Comparison of ENCODE assay signal across 19 cellular contexts in the genomic region with DNA sequence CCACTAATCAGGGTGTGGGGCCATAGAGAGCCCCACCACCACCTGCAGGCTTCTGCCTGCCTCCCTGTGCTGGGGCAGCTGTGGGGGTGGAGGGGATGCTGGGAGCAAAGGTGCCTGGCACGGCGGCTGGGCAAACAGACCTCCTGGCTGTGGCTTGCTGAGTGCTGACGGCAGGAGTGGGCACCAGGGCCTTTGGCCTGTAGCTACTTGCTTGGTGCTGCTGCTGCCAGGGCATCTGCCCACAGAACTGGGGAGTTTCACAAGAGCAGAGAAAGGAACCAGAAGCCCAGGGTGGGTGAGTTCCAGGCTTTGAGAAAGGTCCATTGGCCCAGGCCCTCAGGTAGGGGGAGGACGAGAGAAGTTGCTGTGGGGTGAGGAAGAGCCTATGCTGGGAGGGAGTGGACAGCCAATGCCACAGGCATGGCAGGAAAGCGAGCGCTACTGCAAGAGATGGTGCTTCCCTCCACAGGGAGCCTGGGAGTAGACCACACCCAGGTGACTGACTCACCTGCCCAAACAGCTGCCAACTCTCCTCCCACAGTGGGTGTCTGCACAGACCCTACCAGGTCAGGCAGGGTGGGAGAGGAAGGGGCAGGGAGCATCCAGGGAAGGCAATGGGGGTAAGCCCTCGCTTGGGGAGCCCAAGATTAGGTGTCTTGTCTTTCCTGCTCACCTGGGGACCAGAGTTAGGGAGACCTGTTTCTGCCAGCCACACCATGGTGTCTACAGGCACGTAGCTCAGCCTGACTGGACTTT. TPM values are rescaled to one million over a fixed set of nuclear protein-coding genes. Genes with fewer than 3 reads are reported as not detected.
DNase-seq lines count a peak whose midpoint lies in the region; ATAC-seq and TF ChIP-seq lines count a peak whose summit lies in the region.
"Had no signal": no experiment of that assay in that cellular context is flagged by ENCODE, and none has a peak within 500 bp of the region (broad histone marks: within the 10 kb centered on the region; RNA-seq: fewer than 3 reads in every experiment).

No MANE protein-coding gene starts in this region.

- BruUV-seq in PC-9 (replicated peaks; lab: Mats Ljungman, UMichigan), result no TSS peak

- H4K20me1 ChIP-seq in PC-9 (ENCODE audit: insufficient read depth), result no peaks in the 10 kb centered on the region

- no peak for DNase-seq in activated CD4-positive, alpha-beta T cell treated with anti-CD3 and anti-CD28 coated beads, Interleukin-2, amount 10 ng/mL, durations not matched to agents 24 days and 14 days
- no peak for DNase-seq in activated CD4-positive, alpha-beta T cell treated with anti-CD3 and anti-CD28 coated beads for 48 hours
- peak; percentile 54 to 55 for DNase-seq in PC-9
- peak; percentile 48 for DNase-seq in endodermal cell
- no peak for DNase-seq in nucleus accumbens (lab: John Stamatoyannopoulos, UW)
- no peak for DNase-seq in iPS-NIHi7 (ENCODE audit: extremely low spot score)
- DNase-seq: ACHN; activated CD4-positive, CD25-positive, alpha-beta regulatory T cell; activated CD8-positive, alpha-beta memory T cell treated with anti-CD3 and anti-CD28 coated beads, Interleukin-2, amount 50 U/mL, for 4 hours; CD8-positive, alpha-beta T cell; effector memory CD8-positive, alpha-beta T cell; KBM-7; left ventricle myocardium superior; NCI-H1092; NCI-H2171; T-helper 2 cell had no signal

- H3K9ac ChIP-seq in endodermal cell (ENCODE audit: extremely low read depth, low read length, poor library complexity, severe bottlenecking), result no peak overlapping the region

- 92 to 94% methylated on average over 3 to 8 of the region's 8 CpGs for WGBS in endodermal cell (ENCODE audit: insufficient coverage in 1 of 2, insufficient read length in 1 of 2), 2 experiments

- no peak overlapping the region for H3K4me3 Mint-ChIP-seq in activated CD4-positive, alpha-beta T cell treated with anti-CD3 and anti-CD28 coated beads, Interleukin-2, amount 10 ng/mL, durations not matched to agents 24 days and 14 days
- H3K4me3 Mint-ChIP-seq in endodermal cell, result no peak overlapping the region
- H3K4me3 Mint-ChIP-seq: CD8-positive, alpha-beta T cell; effector memory CD8-positive, alpha-beta T cell had no signal

- no peaks in the 10 kb centered on the region for H3K9me3 Mint-ChIP-seq in activated CD4-positive, alpha-beta T cell treated with anti-CD3 and anti-CD28 coated beads, Interleukin-2, amount 10 ng/mL, durations not matched to agents 24 days and 14 days
- no peaks in the 10 kb centered on the region for H3K9me3 Mint-ChIP-seq in endodermal cell
- H3K9me3 Mint-ChIP-seq: CD8-positive, alpha-beta T cell; effector memory CD8-positive, alpha-beta T cell had no signal

- H3K36me3 Mint-ChIP-seq in activated CD4-positive, alpha-beta T cell treated with anti-CD3 and anti-CD28 coated beads, Interleukin-2, amount 10 ng/mL, durations not matched to agents 24 days and 14 days (ENCODE audit: low read depth), result peaks cover 77% of the 10 kb centered on the region
- H3K36me3 Mint-ChIP-seq in endodermal cell (ENCODE audit: low read depth), result no peaks in the 10 kb centered on the region
- H3K36me3 Mint-ChIP-seq: CD8-positive, alpha-beta T cell had no signal

- H3K36me3 ChIP-seq in PC-9 (ENCODE audit: low read depth), result no peaks in the 10 kb centered on the region
- H3K36me3 ChIP-seq in endodermal cell (ENCODE audit: control insufficient read depth, insufficient read depth, low read length), result no peaks in the 10 kb centered on the region

- CTCF ChIA-PET in PC-9 (lab: Charles Lee), result interaction anchor here (1.0 kb wide), 1 partner anchor 91 kb away, joined by 3 read pairs; no protein-coding TSS in a partner anchor

- intact Hi-C loops in activated CD4-positive, alpha-beta T cell treated with anti-CD3 and anti-CD28 coated beads, Interleukin-2, amount 10 ng/mL, durations not matched to agents 24 days and 14 days (cut with micrococcal nuclease), result loop anchor here (1.0 kb wide), 1 partner anchor 91 kb away; no protein-coding TSS in a partner anchor
- intact Hi-C loops in PC-9 (cut with micrococcal nuclease; ENCODE audit: unreplicated experiment), result loop anchor here (5.0 kb wide), 2 partner anchors 89 to 104 kb away; partner anchors contain the start of gene TMEM106C

- H3K9me2 ChIP-seq in PC-9 (ENCODE audit: insufficient read depth), result no peaks in the 10 kb centered on the region

- H3K27me3 Mint-ChIP-seq in activated CD4-positive, alpha-beta T cell treated with anti-CD3 and anti-CD28 coated beads, Interleukin-2, amount 10 ng/mL, durations not matched to agents 24 days and 14 days, result no peaks in the 10 kb centered on the region
- peaks cover 9% of the 10 kb centered on the region for H3K27me3 Mint-ChIP-seq in endodermal cell (ENCODE audit: insufficient read depth)
- H3K27me3 Mint-ChIP-seq: effector memory CD8-positive, alpha-beta T cell had no signal

- H3K4me2 ChIP-seq in PC-9, result 0 out of 2 replicates have a peak overlapping the region, but pooled peaks have one; percentile 19

- H3K9me3 ChIP-seq in PC-9 (ENCODE audit: insufficient read depth, low read depth), result no peaks in the 10 kb centered on the region
- no peaks in the 10 kb centered on the region for H3K9me3 ChIP-seq in endodermal cell (ENCODE audit: control insufficient read depth, low read length)
- H3K9me3 ChIP-seq: vagina had no signal

- H3K27ac Mint-ChIP-seq in activated CD4-positive, alpha-beta T cell treated with anti-CD3 and anti-CD28 coated beads, Interleukin-2, amount 10 ng/mL, durations not matched to agents 24 days and 14 days, result peak overlapping the region; percentile 92
- H3K27ac Mint-ChIP-seq in endodermal cell, result no peak overlapping the region
- H3K27ac Mint-ChIP-seq: CD8-positive, alpha-beta T cell; effector memory CD8-positive, alpha-beta T cell had no signal

- no peak overlapping the region for H3K27ac ChIP-seq in PC-9
- no peak overlapping the region for H3K27ac ChIP-seq in endodermal cell (ENCODE audit: low read depth, low read length)
- H3K27ac ChIP-seq in skin epidermis, result peak overlapping the region in 20 of 21 experiments; percentile 9 to 82 (median 55)
- H3K27ac ChIP-seq: vagina had no signal

- H3K4me1 ChIP-seq in PC-9 (replicated peaks; ENCODE audit: insufficient read depth), result peaks cover 11% of the 10 kb centered on the region
- no peaks in the 10 kb centered on the region for H3K4me1 ChIP-seq in endodermal cell (ENCODE audit: control insufficient read depth, insufficient read depth, low read length)

- H3F3A ChIP-seq in PC-9 (ENCODE audit: insufficient read depth, low read depth), result peaks cover 6% of the 10 kb centered on the region; the same call in 1 of the 2 replicates

- no peak for TF ChIP-seq CTCF in PC-9 (conservative IDR thresholded peaks at IDR 0.05)
- TF ChIP-seq CTCF in endodermal cell (conservative IDR thresholded peaks at IDR 0.05), result no peak

- H3K4me3 ChIP-seq in PC-9, result no peak overlapping the region
- no peak overlapping the region for H3K4me3 ChIP-seq in endodermal cell (ENCODE audit: low read length)
- no peak overlapping the region for H3K4me3 ChIP-seq in skin epidermis
- H3K4me3 ChIP-seq: vagina had no signal

- H3K79me2 ChIP-seq in PC-9 (ENCODE audit: low read depth), result no peaks in the 10 kb centered on the region

- POLR2A ChIA-PET in PC-9 (lab: Charles Lee; ENCODE audit: unreplicated experiment), result no interaction called here

- peaks cover 49% of the 10 kb centered on the region for H3K4me1 Mint-ChIP-seq in activated CD4-positive, alpha-beta T cell treated with anti-CD3 and anti-CD28 coated beads, Interleukin-2, amount 10 ng/mL, durations not matched to agents 24 days and 14 days
- H3K4me1 Mint-ChIP-seq in endodermal cell, result no peaks in the 10 kb centered on the region

- H3K27me3 ChIP-seq in PC-9 (ENCODE audit: insufficient read depth, low read depth), result no peaks in the 10 kb centered on the region
- H3K27me3 ChIP-seq in endodermal cell (ENCODE audit: control insufficient read depth, insufficient read depth, low read length, poor library complexity, severe bottlenecking), result no peaks in the 10 kb centered on the region
- H3K27me3 ChIP-seq: vagina had no signal

- ATAC-seq in GM21576 (IDR thresholded peaks at IDR 0.05; ENCODE audit: unreplicated experiment), result no peak
- ATAC-seq: CD8-positive, alpha-beta T cell; effector memory CD8-positive, alpha-beta T cell; left ventricle myocardium superior had no signal

- no peak overlapping the region for H2AFZ ChIP-seq in PC-9

RNA-seq across cellular contexts. Expression of gene HDAC7, which starts 39.0 kb away (rescaled TPM):
- 405 and 419 TPM in 2 replicates for total RNA-seq in activated CD4-positive, alpha-beta T cell treated with anti-CD3 and anti-CD28 coated beads, Interleukin-2, amount 10 ng/mL, durations not matched to agents 24 days and 14 days
- total RNA-seq in PC-9 (2021) (106 and 114 TPM in 2 replicates), endodermal cell (100 to 1,000 TPM; 146 to 154 TPM)
- polyA plus RNA-seq in endodermal cell (2013, experiment 1 of 2), result 73.0 TPM
- polyA plus RNA-seq in endodermal cell (2013, experiment 2 of 2), result 68.5 TPM

RNA-seq across cellular contexts. Expression of gene VDR, which starts 46.1 kb away (rescaled TPM):
- 267 and 277 TPM in 2 replicates for total RNA-seq in activated CD4-positive, alpha-beta T cell treated with anti-CD3 and anti-CD28 coated beads, Interleukin-2, amount 10 ng/mL, durations not matched to agents 24 days and 14 days
- 7.5 and 12.3 TPM in 2 replicates for total RNA-seq in PC-9 (2021)
- total RNA-seq in endodermal cell, result under 1 TPM in 1 of 2 donors, not detected in 1; 0.04 TPM
- polyA plus RNA-seq in endodermal cell (2013, experiment 1 of 2), result not detected
- polyA plus RNA-seq in endodermal cell (2013, experiment 2 of 2), result not detected

Comparison
In these comparisons a context has a peak if more than half of its experiments do, and no peak if none do; other contexts are left out.
1. DNase-seq: peak in PC-9 (2 of 2) and endodermal cell (single experiment); none in activated CD4-positive, alpha-beta T cell treated with anti-CD3 and anti-CD28 coated beads, Interleukin-2, amount 10 ng/mL, durations not matched to agents 24 days and 14 days (single experiment), activated CD4-positive, alpha-beta T cell treated with anti-CD3 and anti-CD28 coated beads for 48 hours (single experiment), nucleus accumbens (0 of 56) and iPS-NIHi7 (single experiment).
2. H3K27ac ChIP-seq: peak in skin epidermis (20 of 21); none in PC-9 (single experiment) and endodermal cell (single experiment).
3. RNA of gene VDR, which starts 46.1 kb away (total RNA-seq): 267 to 277 TPM in activated CD4-positive, alpha-beta T cell treated with anti-CD3 and anti-CD28 coated beads, Interleukin-2, amount 10 ng/mL, durations not matched to agents 24 days and 14 days; 7.5 to 12.3 TPM in PC-9 and 0.04 TPM in endodermal cell; every median in the first group is over 10 times any median in the second.